In genomic region chr4:2332976-2333319, GRCh38 we compare ENCODE assay signal across 26 cellular contexts.
"Had no signal": no experiment of that assay in that cellular context is flagged by ENCODE, and none has a peak within 500 bp of the region (broad histone marks: within the 10 kb centered on the region; RNA-seq: fewer than 3 reads in every experiment).

No MANE protein-coding gene starts in this region.

- H3K27me3 ChIP-seq: esophagus squamous epithelium, heart right ventricle, neural progenitor cell, right atrium auricular region, stomach, thyroid gland, vagina had no signal

- H3K4me3 ChIP-seq: esophagus squamous epithelium, heart right ventricle, lower lobe of right lung, neural progenitor cell, prostate gland, right atrium auricular region, smooth muscle cell, stomach, thyroid gland, vagina had no signal

- H3K4me1 Mint-ChIP-seq: nephron had no signal

- H3K27ac ChIP-seq: esophagus squamous epithelium, heart right ventricle, lower lobe of right lung, neural progenitor cell, prostate gland, right atrium auricular region, vagina had no signal

- H3K9me3 ChIP-seq: prostate gland, thyroid gland had no signal

- H3K36me3 ChIP-seq: neural progenitor cell, prostate gland, right atrium auricular region, thyroid gland had no signal

- H3K27ac Mint-ChIP-seq: nephron; neural progenitor cell; stimulated activated effector memory CD8-positive, alpha-beta T cell treated with anti-CD3 and anti-CD28 coated beads, Interleukin-12 subunit alpha, Interleukin-12 subunit beta, amount 100 ng/mL, for 72 hours had no signal

- H2AFZ ChIP-seq: neural progenitor cell had no signal

- H3K9ac ChIP-seq: neural progenitor cell had no signal

- H3K4me1 ChIP-seq: esophagus squamous epithelium, heart right ventricle, prostate gland, right atrium auricular region, vagina had no signal

- FAIRE-seq: endothelial cell of umbilical vein had no signal

- DNase-seq: cortex of kidney; effector CD4-positive, alpha-beta T cell; esophagus squamous epithelium; foreskin melanocyte; glutamatergic neuron; heart right ventricle; hypothalamus; islet precursor cell; nucleus accumbens; stimulated activated CD4-positive, alpha-beta T cell treated with anti-CD3 and anti-CD28 coated beads, Interleukin-2, amount 100 ng/mL, for 24 hours; stimulated activated CD4-positive, alpha-beta T cell treated with anti-CD3 and anti-CD28 coated beads, Interleukin-4, amount 100 ng/mL, for 24 hours; stimulated activated naive CD4-positive, alpha-beta T cell treated with Interleukin-2 at 50 U/mL for 16 hours; trophoblast cell had no signal

- ATAC-seq: left ventricle myocardium superior, sciatic nerve had no signal

- H3K4me2 ChIP-seq: neural progenitor cell, smooth muscle cell had no signal

- H3K4me3 Mint-ChIP-seq: nephron; neural progenitor cell; stimulated activated effector memory CD8-positive, alpha-beta T cell treated with anti-CD3 and anti-CD28 coated beads, Interleukin-12 subunit alpha, Interleukin-12 subunit beta, amount 100 ng/mL, for 72 hours had no signal
